ENCODE assay signal across 16 cellular contexts in genomic region chr7:65975814-65976445, GRCh38.
"Had no signal": no experiment of that assay in that cellular context is flagged by ENCODE, and none has a peak within 500 bp of the region (broad histone marks: within the 10 kb centered on the region; RNA-seq: fewer than 3 reads in every experiment).

No MANE protein-coding gene starts in this region.

- H3K9me3 ChIP-seq: esophagus squamous epithelium, left lung, prostate gland had no signal

- DNase-seq: activated CD8-positive, alpha-beta memory T cell treated with anti-CD3 and anti-CD28 coated beads, Interleukin-2, amount 50 U/mL, for 4 hours; activated CD8-positive, alpha-beta T cell treated with anti-CD3 and anti-CD28 coated beads for 36 hours; activated gamma-delta T cell; activated T-cell treated with anti-CD3 and anti-CD28 coated beads, Interleukin-2, amount 50 U/mL, for 48 hours; amniotic stem cell; esophagus squamous epithelium; left lung; mesenchymal stem cell; occipital lobe; T-helper 1 cell; T1000 had no signal

- H3K27me3 Mint-ChIP-seq: activated CD8-positive, alpha-beta T cell treated with anti-CD3 and anti-CD28 coated beads for 36 hours had no signal

- H3K27me3 ChIP-seq: esophagus squamous epithelium, hepatocyte, left lung had no signal

- H2AFZ ChIP-seq: hepatocyte had no signal

- H3K4me1 Mint-ChIP-seq: nephron had no signal

- H3K4me3 ChIP-seq: esophagus squamous epithelium, hepatocyte, left lung, prostate gland had no signal

- H3K4me2 ChIP-seq: hepatocyte had no signal

- H3K27ac ChIP-seq: esophagus squamous epithelium, hepatocyte, left lung, prostate gland had no signal

- H3K9me3 Mint-ChIP-seq: activated CD8-positive, alpha-beta T cell treated with anti-CD3 and anti-CD28 coated beads for 36 hours; activated naive CD4-positive, alpha-beta T cell treated with anti-CD3 and anti-CD28 coated beads, Interleukin-2, amount 50 U/mL, for 72 hours; nephron; stimulated activated effector memory CD8-positive, alpha-beta T cell treated with anti-CD3 and anti-CD28 coated beads, Interleukin-12 subunit alpha, Interleukin-12 subunit beta, amount 100 ng/mL, for 72 hours had no signal

- H3K4me3 Mint-ChIP-seq: activated CD8-positive, alpha-beta T cell treated with anti-CD3 and anti-CD28 coated beads for 36 hours; stimulated activated effector memory CD8-positive, alpha-beta T cell treated with anti-CD3 and anti-CD28 coated beads, Interleukin-12 subunit alpha, Interleukin-12 subunit beta, amount 100 ng/mL, for 72 hours had no signal

- H3K27ac Mint-ChIP-seq: activated CD8-positive, alpha-beta T cell treated with anti-CD3 and anti-CD28 coated beads for 36 hours; activated naive CD4-positive, alpha-beta T cell treated with anti-CD3 and anti-CD28 coated beads, Interleukin-2, amount 50 U/mL, for 72 hours; stimulated activated effector memory CD8-positive, alpha-beta T cell treated with anti-CD3 and anti-CD28 coated beads, Interleukin-12 subunit alpha, Interleukin-12 subunit beta, amount 100 ng/mL, for 72 hours had no signal
